Comparison of ENCODE assay signal across 19 cellular contexts in genomic region chr6:6916598-6916997, GRCh38.
A peak's percentile ranks its signal among the peaks of the same experiment; 100 is the strongest.
DNase-seq lines count a peak whose midpoint lies in the region; ATAC-seq and TF ChIP-seq lines count a peak whose summit lies in the region.
"Had no signal": no experiment of that assay in that cellular context is flagged by ENCODE, and none has a peak within 500 bp of the region (broad histone marks: within the 10 kb centered on the region; RNA-seq: fewer than 3 reads in every experiment).

No MANE protein-coding gene starts in this region.

- H2BK5ac ChIP-seq in IMR-90 (ENCODE audit: low read depth, low read length, poor library complexity, severe bottlenecking) = no peak overlapping the region

- no peaks in the 10 kb centered on the region for H3K79me1 ChIP-seq in IMR-90 (ENCODE audit: low read depth in 1 of 2, low read length in 2 of 2)

- H3K14ac ChIP-seq in IMR-90 (replicated peaks; ENCODE audit: low read depth, low read length) = no peak overlapping the region

- H3K4me1 Mint-ChIP-seq in nephron = peaks cover 86% of the 10 kb centered on the region

- H3K27me3 ChIP-seq in IMR-90 (ENCODE audit: control insufficient read depth, insufficient read depth, low read length) (peaks cover 10% of the 10 kb centered on the region), esophagus muscularis mucosa (no peaks in the 10 kb centered on the region), tibial nerve (no peaks in the 10 kb centered on the region)
- H3K27me3 ChIP-seq: Peyer's patch had no signal

- no peaks in the 10 kb centered on the region for H3K9me3 ChIP-seq in IMR-90 (ENCODE audit: control insufficient read depth, insufficient read depth, low read length)
- no peaks in the 10 kb centered on the region for H3K9me3 ChIP-seq in esophagus muscularis mucosa
- H3K9me3 ChIP-seq in tibial nerve = no peaks in the 10 kb centered on the region
- H3K9me3 ChIP-seq: Peyer's patch had no signal

- DNase-seq in IMR-90 (no peak), esophagus muscularis mucosa (ENCODE audit: extremely low spot score) (no peak), tibial nerve (ENCODE audit: low spot score in 2 of 2) (no peak), NCI-H524 treated with DMSO at 0.1 percent for 48 hours (lab: John Stamatoyannopoulos, UW) (no peak)
- DNase-seq: activated CD4-positive, alpha-beta T cell treated with anti-CD3 and anti-CD28 coated beads, Interleukin-2, amount 10 ng/mL, durations not matched to agents 7 days and 5 days; CD4-positive, alpha-beta memory T cell; effector memory CD4-positive, alpha-beta T cell; head of caudate nucleus; NCI-H1436; NCI-H446 treated with DMSO at 0.1 percent for 48 hours; stimulated activated CD4-positive, alpha-beta T cell treated with anti-CD3 and anti-CD28 coated beads, Interleukin-4, amount 100 ng/mL, for 4 hours; stimulated activated naive CD8-positive, alpha-beta T cell treated with anti-CD3 and anti-CD28 coated beads, Interleukin-15, Interleukin-2, amounts not matched to agents 100 U/mL and 50 U/mL, for 24 hours had no signal

- H4K8ac ChIP-seq in IMR-90 (ENCODE audit: low read depth in 2 of 2, low read length in 2 of 2) = no peak overlapping the region

- intact Hi-C loops in IMR-90 (cut with micrococcal nuclease) (loop anchor here (10.0 kb wide), 1 partner anchor 328 kb away; no protein-coding TSS in a partner anchor), esophagus muscularis mucosa (cut with DNase I) (loop anchor here (10.0 kb wide), 1 partner anchor 328 kb away; no protein-coding TSS in a partner anchor)

- no peaks in the 10 kb centered on the region for H3K36me3 ChIP-seq in IMR-90 (ENCODE audit: control insufficient read depth, insufficient read depth, low read length)
- H3K36me3 ChIP-seq in esophagus muscularis mucosa = no peaks in the 10 kb centered on the region
- no peaks in the 10 kb centered on the region for H3K36me3 ChIP-seq in tibial nerve
- H3K36me3 ChIP-seq: Peyer's patch had no signal

- H2AK5ac ChIP-seq in IMR-90 (ENCODE audit: low read depth, low read length) = no peak overlapping the region

- H3K9ac ChIP-seq in IMR-90 (ENCODE audit: low read depth, low read length) = no peak overlapping the region
- H3K9ac ChIP-seq: parathyroid adenoma had no signal

- H3K9me3 Mint-ChIP-seq in nephron = no peaks in the 10 kb centered on the region
- H3K9me3 Mint-ChIP-seq: activated CD4-positive, alpha-beta T cell treated with anti-CD3 and anti-CD28 coated beads, Interleukin-2, amount 10 ng/mL, durations not matched to agents 7 days and 5 days; T-helper 1 cell treated with Interleukin-12 subunit alpha and Interleukin-12 subunit beta and Interleukin-4 antibody, amounts not matched to agents 30 μg/mL and 1 μg/mL, for 36 hours had no signal

- H2BK15ac ChIP-seq in IMR-90 (ENCODE audit: low read depth, low read length) = no peak overlapping the region

- peak overlapping the region; percentile 24 for H2AFZ ChIP-seq in IMR-90 (replicated peaks; ENCODE audit: low read length, poor library complexity)

- no peak overlapping the region for H4K5ac ChIP-seq in IMR-90 (ENCODE audit: low read depth, low read length)

- H3K9me1 ChIP-seq in IMR-90 (ENCODE audit: insufficient read depth, low read length) = no peaks in the 10 kb centered on the region

- H3K4ac ChIP-seq in IMR-90 (ENCODE audit: low read depth, low read length) = no peak overlapping the region

- no peaks in the 10 kb centered on the region for H3K36me3 Mint-ChIP-seq in nephron (ENCODE audit: low read depth)
- H3K36me3 Mint-ChIP-seq: CD4-positive, alpha-beta memory T cell had no signal

- H3K27ac ChIP-seq in IMR-90 (ENCODE audit: insufficient read depth, low read length) (no peak overlapping the region), esophagus muscularis mucosa (replicated peaks in 1 of 4) (peak overlapping the region in 3 of 4 donors; percentile 53 to 76 (median 74)), tibial nerve (peak overlapping the region in 3 of 4 donors; percentile 11 to 81 (median 80))

- no peaks in the 10 kb centered on the region for H4K20me1 ChIP-seq in IMR-90 (ENCODE audit: insufficient read depth, low read length)

- no peak overlapping the region for H2BK120ac ChIP-seq in IMR-90 (ENCODE audit: low read depth, low read length)

- H3K4me2 ChIP-seq in IMR-90 (ENCODE audit: low read depth, low read length) = no peak overlapping the region

- in situ Hi-C loops in IMR-90 (cut with MboI; ENCODE audit: low sequenced_read_pairs) = no loop called here

- TF ChIP-seq POLR2A in IMR-90 (IDR thresholded peaks at IDR 0.05; ENCODE audit: low read depth, low read length) = no peak
- TF ChIP-seq POLR2A in esophagus muscularis mucosa (IDR thresholded peaks at IDR 0.05; ENCODE audit: low read depth) = no peak
- no peak for TF ChIP-seq POLR2A in tibial nerve (IDR thresholded peaks at IDR 0.05)

- WGBS in IMR-90 (ENCODE audit: extremely low coverage in 2 of 2, insufficient read length in 1 of 2), 2 experiments = 78% methylated on average over 5 of the region's 6 CpGs; no CpG with 5 or more reads in 1 of the 2 experiments
- WGBS in esophagus muscularis mucosa = 64% methylated on average over 6 of the region's 6 CpGs
- WGBS in tibial nerve, 2 donors = 59 to 60% methylated on average over 6 of the region's 6 CpGs

- H3K4me1 ChIP-seq in IMR-90 (ENCODE audit: control insufficient read depth, insufficient read depth, low read length) (no peaks in the 10 kb centered on the region), esophagus muscularis mucosa (peaks cover 16 to 40% (median 35%) of the 10 kb centered on the region in 4 donors), tibial nerve (peaks cover 0 to 23% (median 11%) of the 10 kb centered on the region in 4 donors)
- H3K4me1 ChIP-seq: parathyroid adenoma had no signal

- H3K18ac ChIP-seq in IMR-90 (ENCODE audit: low read depth, low read length) = no peak overlapping the region

- TF ChIP-seq EP300 in esophagus muscularis mucosa (IDR thresholded peaks at IDR 0.05) (no peak), tibial nerve (IDR thresholded peaks at IDR 0.05) (no peak)

- H3K27me3 Mint-ChIP-seq in nephron (ENCODE audit: low read depth) = peaks cover 16% of the 10 kb centered on the region

- no peak overlapping the region for H3K4me3 Mint-ChIP-seq in nephron
- H3K4me3 Mint-ChIP-seq: activated CD4-positive, alpha-beta T cell treated with anti-CD3 and anti-CD28 coated beads, Interleukin-2, amount 10 ng/mL, durations not matched to agents 7 days and 5 days; T-helper 1 cell treated with Interleukin-12 subunit alpha and Interleukin-12 subunit beta and Interleukin-4 antibody, amounts not matched to agents 30 μg/mL and 1 μg/mL, for 36 hours had no signal

- H3K4me3 ChIP-seq in IMR-90 (ENCODE audit: insufficient read depth, low read depth, low read length) (no peak overlapping the region), esophagus muscularis mucosa (no peak overlapping the region), tibial nerve (no peak overlapping the region)
- H3K4me3 ChIP-seq: lung had no signal

- POLR2A ChIA-PET in IMR-90 (lab: Charles Lee; ENCODE audit: unreplicated experiment) = no interaction called here

- no peak for TF ChIP-seq RAD21 in IMR-90 (IDR thresholded peaks at IDR 0.05; ENCODE audit: low read length)

- dilution Hi-C loops in IMR-90 (cut with HindIII; ENCODE audit: low sequenced_read_pairs, unreplicated experiment) = no loop called here

- H2BK20ac ChIP-seq in IMR-90 (ENCODE audit: low read depth, low read length) = no peak overlapping the region

- no peak for ATAC-seq in IMR-90 (ENCODE audit: low read depth)
- ATAC-seq in GM21825 (IDR thresholded peaks at IDR 0.05; ENCODE audit: unreplicated experiment) = no peak
- no peak for ATAC-seq in GM18520 (IDR thresholded peaks at IDR 0.05; ENCODE audit: unreplicated experiment)
- ATAC-seq: stimulated activated naive CD8-positive, alpha-beta T cell treated with anti-CD3 and anti-CD28 coated beads, Interleukin-15, Interleukin-2, amounts not matched to agents 100 U/mL and 50 U/mL, for 24 hours had no signal

- H3K23ac ChIP-seq in IMR-90 (ENCODE audit: low read depth, low read length) = no peak overlapping the region

- peak overlapping the region; percentile 64 to 94 (median 86) for H3K27ac Mint-ChIP-seq in nephron
- H3K27ac Mint-ChIP-seq: activated CD4-positive, alpha-beta T cell treated with anti-CD3 and anti-CD28 coated beads, Interleukin-2, amount 10 ng/mL, durations not matched to agents 7 days and 5 days; CD4-positive, alpha-beta memory T cell; T-helper 1 cell treated with Interleukin-12 subunit alpha and Interleukin-12 subunit beta and Interleukin-4 antibody, amounts not matched to agents 30 μg/mL and 1 μg/mL, for 36 hours had no signal

- no peak overlapping the region for H4K91ac ChIP-seq in IMR-90 (ENCODE audit: insufficient read depth, low read depth, low read length)

- H2AK9ac ChIP-seq in IMR-90 (replicated peaks; ENCODE audit: low read depth, low read length, poor library complexity) = peak overlapping the region; percentile 10

- CTCF ChIA-PET in IMR-90 (lab: Yijun Ruan, JAX) = no interaction called here

- TF ChIP-seq CTCF in IMR-90 (conservative IDR thresholded peaks at IDR 0.05; ENCODE audit: low read depth, low read length) = no peak
- TF ChIP-seq CTCF in esophagus muscularis mucosa (IDR thresholded peaks at IDR 0.05) = no peak
- no peak for TF ChIP-seq CTCF in nephron (IDR thresholded peaks at IDR 0.05; ENCODE audit: unreplicated experiment in 3 of 3)
- no peak for TF ChIP-seq CTCF in tibial nerve (IDR thresholded peaks at IDR 0.05)

- BruUV-seq in IMR-90 (replicated peaks; lab: Mats Ljungman, UMichigan) = no TSS peak

- no peak overlapping the region for H3K56ac ChIP-seq in IMR-90 (ENCODE audit: extremely low read depth, insufficient read depth, low read length)

TF ChIP-seq in IMR-90, 13 proteins besides CTCF, POLR2A, EP300 and RAD21 (continues in another document):
- TF ChIP-seq CHD1 (IDR thresholded peaks at IDR 0.05; ENCODE audit: low read depth, low read length) (no peak), USF2 (IDR thresholded peaks at IDR 0.05; ENCODE audit: low read depth, low read length) (no peak), MXI1 (IDR thresholded peaks at IDR 0.05; ENCODE audit: borderline replicate concordance, low read depth, low read length) (no peak), MAZ (IDR thresholded peaks at IDR 0.05; ENCODE audit: borderline replicate concordance, low read depth, low read length) (no peak), FOS (IDR thresholded peaks at IDR 0.05; ENCODE audit: low read depth, low read length) (no peak), SMC3 (IDR thresholded peaks at IDR 0.05; ENCODE audit: low read depth, low read length) (no peak), BHLHE40 (IDR thresholded peaks at IDR 0.05; ENCODE audit: low read depth, low read length) (no peak), MAFK (IDR thresholded peaks at IDR 0.05; ENCODE audit: low read depth, low read length) (no peak), NFE2L2 (IDR thresholded peaks at IDR 0.05; ENCODE audit: low read depth, low read length) (no peak), RFX5 (IDR thresholded peaks at IDR 0.05; ENCODE audit: low read depth, low read length) (no peak)
